Comparison of ENCODE assay signal across 8 cellular contexts in the genomic region with DNA sequence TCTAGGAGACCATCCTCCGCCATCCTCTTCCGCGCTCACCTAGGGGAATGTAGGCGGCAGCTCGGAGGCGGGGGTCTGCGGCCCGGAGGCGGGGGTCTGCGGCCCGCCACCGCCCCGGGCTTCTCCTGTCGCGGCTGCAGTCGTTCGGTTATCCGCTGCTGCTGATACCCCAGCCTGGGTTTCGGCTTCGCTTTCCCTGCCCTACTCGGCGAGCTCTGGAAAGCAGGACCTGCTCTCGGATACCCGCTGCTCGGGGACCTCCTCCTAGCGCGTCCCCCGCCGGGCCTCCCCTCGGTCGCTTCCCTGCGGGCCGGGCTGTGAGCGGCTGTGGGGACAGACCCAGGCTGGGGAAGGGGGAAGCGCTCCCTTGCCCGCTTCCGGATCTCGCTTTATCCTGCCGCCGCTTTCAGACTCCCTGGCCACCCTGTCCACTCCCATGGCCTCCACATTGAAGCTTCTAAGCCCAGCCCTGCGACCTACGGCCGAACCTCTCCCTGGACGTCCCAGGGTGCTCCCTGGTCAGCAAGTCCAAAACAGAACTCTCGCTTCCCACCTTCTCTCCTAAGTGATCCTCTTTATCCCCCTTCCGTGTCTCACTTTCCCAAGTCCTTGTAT. TPM values are rescaled to one million over a fixed set of nuclear protein-coding genes. Genes with fewer than 3 reads are reported as not detected.
A peak's percentile ranks its signal among the peaks of the same experiment; 100 is the strongest.
DNase-seq lines count a peak whose midpoint lies in the region; ATAC-seq and TF ChIP-seq lines count a peak whose summit lies in the region.

No MANE protein-coding gene starts in this region.

- H3K9ac ChIP-seq in iPS-18a (ENCODE audit: low read length), result peak overlapping the region; percentile 51
- H3K9ac ChIP-seq in smooth muscle cell (ENCODE audit: low read depth), result peak overlapping the region; percentile 62

- H4K20me1 ChIP-seq in smooth muscle cell (ENCODE audit: low read depth), result no peaks in the 10 kb centered on the region

- no peaks in the 10 kb centered on the region for H3K27me3 ChIP-seq in ACC112 (ENCODE audit: insufficient read depth, low read length)
- no peaks in the 10 kb centered on the region for H3K27me3 ChIP-seq in iPS-18a (ENCODE audit: control insufficient read depth, insufficient read depth, low read length)
- H3K27me3 ChIP-seq in smooth muscle cell (ENCODE audit: low read depth), result no peaks in the 10 kb centered on the region

- H3K4me1 ChIP-seq in ACC112 (ENCODE audit: control insufficient read depth, insufficient read depth, low read length, unreplicated experiment), result peaks cover 3% of the 10 kb centered on the region
- H3K4me1 ChIP-seq in iPS-18a (ENCODE audit: control insufficient read depth, low read depth, low read length), result peaks cover 6% of the 10 kb centered on the region
- peaks cover 13% of the 10 kb centered on the region for H3K4me1 ChIP-seq in smooth muscle cell (ENCODE audit: low read depth)

- peaks cover 1% of the 10 kb centered on the region for H3K36me3 Mint-ChIP-seq in activated naive CD8-positive, alpha-beta T cell treated with anti-CD3 and anti-CD28 coated beads for 36 hours

- ATAC-seq in HG02938 (IDR thresholded peaks at IDR 0.05; ENCODE audit: unreplicated experiment) (no peak), HG03135 (IDR thresholded peaks at IDR 0.05; ENCODE audit: unreplicated experiment) (no peak), HG02840 (IDR thresholded peaks at IDR 0.05; ENCODE audit: low FRiP score, unreplicated experiment) (no peak)

- H2AFZ ChIP-seq in ACC112 (ENCODE audit: low read length, unreplicated experiment), result peak overlapping the region; percentile 61
- H2AFZ ChIP-seq in smooth muscle cell (ENCODE audit: low read depth), result peak overlapping the region; percentile 86

- H3K9me3 Mint-ChIP-seq in activated naive CD8-positive, alpha-beta T cell treated with anti-CD3 and anti-CD28 coated beads for 36 hours, result no peaks in the 10 kb centered on the region

- peaks cover 15% of the 10 kb centered on the region for H3K4me1 Mint-ChIP-seq in activated naive CD8-positive, alpha-beta T cell treated with anti-CD3 and anti-CD28 coated beads for 36 hours

- DNase-seq in HFF-Myc (ENCODE audit: extremely low read depth, low read depth), result no peak
- peak; percentile 33 for DNase-seq in activated naive CD8-positive, alpha-beta T cell treated with anti-CD3 and anti-CD28 coated beads for 36 hours
- DNase-seq in smooth muscle cell (lab: John Stamatoyannopoulos, UW; ENCODE audit: unreplicated experiment), result no peak

- no peak for TF ChIP-seq CTCF in HFF-Myc (IDR thresholded peaks at IDR 0.05; ENCODE audit: low read depth, low read length, missing control alignments)
- TF ChIP-seq CTCF in smooth muscle cell (IDR thresholded peaks at IDR 0.05; ENCODE audit: borderline replicate concordance, insufficient read depth, poor library complexity, severe bottlenecking), result no peak

- H3K4me3 ChIP-seq in ACC112 (ENCODE audit: low read depth, low read length) (peak overlapping the region; percentile 86), HFF-Myc (replicated peaks; ENCODE audit: low read depth, low read length) (peak overlapping the region; percentile 55), iPS-18a (ENCODE audit: low read length) (peak overlapping the region; percentile 77), smooth muscle cell (peak overlapping the region; percentile 93)

- H3K27ac ChIP-seq in ACC112 (ENCODE audit: low read depth, low read length) (no peak overlapping the region), iPS-18a (ENCODE audit: low read length) (no peak overlapping the region), smooth muscle cell (ENCODE audit: low read depth) (no peak overlapping the region)

- H3K9me3 ChIP-seq in iPS-18a (ENCODE audit: control insufficient read depth, low read depth, low read length) (no peaks in the 10 kb centered on the region), smooth muscle cell (replicated peaks; ENCODE audit: low read depth) (no peaks in the 10 kb centered on the region)

- H3K36me3 ChIP-seq in ACC112 (ENCODE audit: insufficient read depth, low read length) (no peaks in the 10 kb centered on the region), iPS-18a (ENCODE audit: control insufficient read depth, low read depth, low read length) (peaks cover 3% of the 10 kb centered on the region), smooth muscle cell (ENCODE audit: low read depth) (no peaks in the 10 kb centered on the region)

- H3F3A ChIP-seq in smooth muscle cell (ENCODE audit: low read depth), result no peaks in the 10 kb centered on the region

- peak overlapping the region; percentile 100 for H3K4me2 ChIP-seq in smooth muscle cell

- no peak overlapping the region for H3K27ac Mint-ChIP-seq in activated naive CD8-positive, alpha-beta T cell treated with anti-CD3 and anti-CD28 coated beads for 36 hours

- H3K4me3 Mint-ChIP-seq in activated naive CD8-positive, alpha-beta T cell treated with anti-CD3 and anti-CD28 coated beads for 36 hours, result peak overlapping the region; percentile 74

- peaks cover 6% of the 10 kb centered on the region for H3K27me3 Mint-ChIP-seq in activated naive CD8-positive, alpha-beta T cell treated with anti-CD3 and anti-CD28 coated beads for 36 hours

- peaks cover 11% of the 10 kb centered on the region for H3K79me2 ChIP-seq in ACC112 (ENCODE audit: control insufficient read depth, insufficient read depth, low read length, unreplicated experiment)
- H3K79me2 ChIP-seq in smooth muscle cell (ENCODE audit: low read depth), result peaks cover 14% of the 10 kb centered on the region

- WGBS in smooth muscle cell (ENCODE audit: low lambda C conversion rate), result 3% methylated on average over 27 of the region's 46 CpGs

RNA-seq across cellular contexts. Expression of a gene that starts 0.6 kb away (rescaled TPM):
- total RNA-seq in activated naive CD8-positive, alpha-beta T cell treated with anti-CD3 and anti-CD28 coated beads for 36 hours, result 1 to 10 TPM in 1 of 2 experiments, under 1 TPM in 1; 0.99 to 1.0 TPM
- total RNA-seq in smooth muscle cell, result 17.2 and 17.5 TPM in 2 replicates
- polyA plus RNA-seq in smooth muscle cell, result 26.3 and 29.8 TPM in 2 replicates

RNA-seq across cellular contexts. Expression of a gene that starts 3.0 kb away (rescaled TPM):
- 10 to 100 TPM; 20.9 to 22.2 TPM for total RNA-seq in activated naive CD8-positive, alpha-beta T cell treated with anti-CD3 and anti-CD28 coated beads for 36 hours
- 7.7 and 9.1 TPM in 2 replicates for total RNA-seq in smooth muscle cell
- polyA plus RNA-seq in smooth muscle cell, result 2.5 and 3.1 TPM in 2 replicates

RNA-seq across cellular contexts. Expression of a gene that starts 26.0 kb away (rescaled TPM):
- 100 to 1,000 TPM; 159 to 165 TPM for total RNA-seq in activated naive CD8-positive, alpha-beta T cell treated with anti-CD3 and anti-CD28 coated beads for 36 hours
- 260 and 279 TPM in 2 replicates for total RNA-seq in smooth muscle cell
- 210 and 220 TPM in 2 replicates for polyA plus RNA-seq in smooth muscle cell

RNA-seq across cellular contexts. Expression of a gene that starts 34.5 kb away (rescaled TPM):
- total RNA-seq in activated naive CD8-positive, alpha-beta T cell treated with anti-CD3 and anti-CD28 coated beads for 36 hours, result 1 to 10 TPM; 1.8 to 2.3 TPM
- 24.9 and 39.3 TPM in 2 replicates for total RNA-seq in smooth muscle cell
- 56.3 and 80.3 TPM in 2 replicates for polyA plus RNA-seq in smooth muscle cell

RNA-seq across cellular contexts. Expression of a gene that starts 40.3 kb away (rescaled TPM):
- under 1 TPM; 0.36 to 0.37 TPM for total RNA-seq in activated naive CD8-positive, alpha-beta T cell treated with anti-CD3 and anti-CD28 coated beads for 36 hours
- total RNA-seq in smooth muscle cell, result 0.04 TPM in 1 of 2 replicates, not detected in the other
- 0.54 and 1.7 TPM in 2 replicates for polyA plus RNA-seq in smooth muscle cell
